ENCODE assay signal across 10 cellular contexts in the genomic region with DNA sequence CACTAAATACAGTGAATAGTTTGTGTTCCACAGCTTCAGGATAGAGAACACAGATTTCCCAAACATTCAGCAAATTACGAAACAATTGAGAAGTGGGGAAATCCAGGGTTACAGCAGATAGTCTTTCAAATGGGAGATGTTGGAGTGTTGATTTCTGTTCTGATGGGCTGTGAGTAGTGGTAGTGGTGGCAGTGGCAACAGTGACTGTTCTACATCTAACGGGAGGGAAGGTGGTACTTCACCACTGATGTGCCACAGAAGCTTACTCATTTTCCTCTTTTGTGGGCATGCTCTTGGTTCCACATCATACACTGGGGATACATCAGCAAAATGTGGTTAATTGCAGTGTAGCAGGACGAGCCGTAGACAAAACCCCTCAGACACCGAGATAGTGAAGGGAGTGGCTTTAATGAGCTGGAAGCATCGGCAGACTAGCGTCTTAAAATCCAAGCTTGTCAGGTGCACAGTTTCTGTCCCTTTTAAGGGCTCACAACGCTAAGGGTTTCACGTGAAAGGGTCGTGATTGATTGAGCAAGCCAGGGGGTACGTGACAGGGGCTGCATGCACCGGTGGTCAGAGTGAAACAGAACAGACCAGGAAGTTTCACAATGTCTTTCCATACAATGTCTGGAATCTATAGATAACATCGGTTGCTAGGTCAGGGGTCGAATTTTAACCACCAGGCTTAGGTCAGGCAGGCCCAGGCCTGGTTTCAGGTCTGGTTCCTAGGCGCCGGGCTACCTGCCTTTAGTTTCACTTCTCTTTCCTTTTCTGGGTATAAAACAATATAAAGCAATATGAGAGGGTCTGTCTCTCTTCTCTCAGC.
DNase-seq lines count a peak whose midpoint lies in the region; ATAC-seq and TF ChIP-seq lines count a peak whose summit lies in the region.
"Had no signal": no experiment of that assay in that cellular context is flagged by ENCODE, and none has a peak within 500 bp of the region (broad histone marks: within the 10 kb centered on the region; RNA-seq: fewer than 3 reads in every experiment).

No MANE protein-coding gene starts in this region.

- H3K9me3 Mint-ChIP-seq in activated T-helper 17 cell treated with anti-CD3 and anti-CD28 coated beads, Interleukin-2, amount 50 U/mL, for 72 hours = no peaks in the 10 kb centered on the region
- no peaks in the 10 kb centered on the region for H3K9me3 Mint-ChIP-seq in endothelial cell (ENCODE audit: unreplicated experiment)

- 0 out of 2 replicates have a peak overlapping the region, but pooled peaks have one; percentile 7 for H3K4me3 ChIP-seq in DOHH2 (ENCODE audit: low read length)

- no peak for DNase-seq in NCI-H2107 (lab: John Stamatoyannopoulos, UW)
- no peak for DNase-seq in NCI-H2196 (lab: John Stamatoyannopoulos, UW; ENCODE audit: unreplicated experiment)
- no peak for DNase-seq in endothelial cell (ENCODE audit: low spot score)
- DNase-seq: DMS79 treated with DMSO at 0.1 percent for 48 hours, KG1 had no signal

- no peaks in the 10 kb centered on the region for H3K27me3 ChIP-seq in DOHH2 (ENCODE audit: control insufficient read depth, low read length)

- H3F3A ChIP-seq in DOHH2 (ENCODE audit: control insufficient read depth, insufficient read depth) = no peaks in the 10 kb centered on the region

- H3K27ac Mint-ChIP-seq in activated T-helper 17 cell treated with anti-CD3 and anti-CD28 coated beads, Interleukin-2, amount 50 U/mL, for 72 hours = peak overlapping the region; percentile 83
- H3K27ac Mint-ChIP-seq in endothelial cell (ENCODE audit: unreplicated experiment) = no peak overlapping the region

- H3K27me3 Mint-ChIP-seq in activated T-helper 17 cell treated with anti-CD3 and anti-CD28 coated beads, Interleukin-2, amount 50 U/mL, for 72 hours = no peaks in the 10 kb centered on the region
- H3K27me3 Mint-ChIP-seq in endothelial cell (ENCODE audit: unreplicated experiment) = no peaks in the 10 kb centered on the region

- no peaks in the 10 kb centered on the region for H3K9me2 ChIP-seq in DOHH2 (replicated peaks; ENCODE audit: control insufficient read depth, low read length)

- H3K79me2 ChIP-seq in DOHH2 (ENCODE audit: control insufficient read depth, low read length) = no peaks in the 10 kb centered on the region

- peaks cover 7% of the 10 kb centered on the region for H3K4me1 Mint-ChIP-seq in activated T-helper 17 cell treated with anti-CD3 and anti-CD28 coated beads, Interleukin-2, amount 50 U/mL, for 72 hours
- H3K4me1 Mint-ChIP-seq in endothelial cell (ENCODE audit: unreplicated experiment) = peaks cover 6% of the 10 kb centered on the region

- H3K36me3 Mint-ChIP-seq in activated T-helper 17 cell treated with anti-CD3 and anti-CD28 coated beads, Interleukin-2, amount 50 U/mL, for 72 hours (ENCODE audit: low read depth) = no peaks in the 10 kb centered on the region
- H3K36me3 Mint-ChIP-seq in endothelial cell (ENCODE audit: low read depth, unreplicated experiment) = no peaks in the 10 kb centered on the region

- ATAC-seq in GM19438 (IDR thresholded peaks at IDR 0.05; ENCODE audit: low read depth, unreplicated experiment) (peak; percentile 59), HG03354 (IDR thresholded peaks at IDR 0.05; ENCODE audit: poor library complexity, severe bottlenecking, unreplicated experiment) (peak; percentile 69), HG02798 (IDR thresholded peaks at IDR 0.05; ENCODE audit: poor library complexity, unreplicated experiment) (no peak)
- peak; percentile 99 for ATAC-seq in activated T-helper 17 cell treated with anti-CD3 and anti-CD28 coated beads, Interleukin-2, amount 50 U/mL, for 72 hours (replicated peaks)

- peak overlapping the region; percentile 13 for H3K4me2 ChIP-seq in DOHH2 (ENCODE audit: low read length)

- no peaks in the 10 kb centered on the region for H4K20me1 ChIP-seq in DOHH2 (ENCODE audit: control insufficient read depth, insufficient read depth, low read depth, low read length)

- no peaks in the 10 kb centered on the region for H3K36me3 ChIP-seq in DOHH2 (ENCODE audit: control insufficient read depth, low read length)

- peaks cover 12% of the 10 kb centered on the region for H3K4me1 ChIP-seq in DOHH2 (ENCODE audit: control insufficient read depth, low read length)

- H3K9me3 ChIP-seq in DOHH2 (ENCODE audit: control insufficient read depth, insufficient read depth, low read length) = peaks cover 2% of the 10 kb centered on the region; the same call in 1 of the 2 replicates

- H3K4me3 Mint-ChIP-seq in activated T-helper 17 cell treated with anti-CD3 and anti-CD28 coated beads, Interleukin-2, amount 50 U/mL, for 72 hours = peak overlapping the region; percentile 65
- H3K4me3 Mint-ChIP-seq in endothelial cell (ENCODE audit: unreplicated experiment) = no peak overlapping the region

- TF ChIP-seq CTCF in DOHH2 (IDR thresholded peaks at IDR 0.05; ENCODE audit: low read depth, low read length, poor library complexity, severe bottlenecking) (no peak), endothelial cell (IDR thresholded peaks at IDR 0.05; ENCODE audit: unreplicated experiment) (no peak)

- no peak overlapping the region for H3K27ac ChIP-seq in DOHH2 (ENCODE audit: low read depth, low read length)
